Comparison of ENCODE assay signal across 20 cellular contexts in genomic region chr2:134440336-134440909, GRCh38.
"Had no signal": no experiment of that assay in that cellular context is flagged by ENCODE, and none has a peak within 500 bp of the region (broad histone marks: within the 10 kb centered on the region; RNA-seq: fewer than 3 reads in every experiment).

No MANE protein-coding gene starts in this region.

- H3K4me3 Mint-ChIP-seq: central memory CD8-positive, alpha-beta T cell; mesothelial cell of epicardium; natural killer cell; neural crest cell; type B pancreatic cell had no signal

- H3K27me3 Mint-ChIP-seq: central memory CD8-positive, alpha-beta T cell; progenitor cell of endocrine pancreas; type B pancreatic cell had no signal

- H3K27ac Mint-ChIP-seq: mesothelial cell of epicardium, natural killer cell, type B pancreatic cell had no signal

- H3K27me3 ChIP-seq: foreskin keratinocyte, hepatocyte, ovary, right lobe of liver, suprapubic skin, thyroid gland had no signal

- H3K9me3 ChIP-seq: ovary, right lobe of liver, suprapubic skin, thyroid gland had no signal

- H3K36me3 Mint-ChIP-seq: natural killer cell had no signal

- DNase-seq: dermis blood vessel endothelial cell; erythroblast; foreskin keratinocyte; left colon; mammary epithelial cell; natural killer cell; ovary; right lobe of liver; stimulated activated CD4-positive, alpha-beta T cell treated with anti-CD3 and anti-CD28 coated beads, Interleukin-15, amount 100 ng/mL, for 24 hours; stimulated activated CD4-positive, alpha-beta T cell treated with anti-CD3 and anti-CD28 coated beads, Interleukin-1b, Interleukin-23, amount 100 ng/mL, for 48 hours; stimulated activated CD4-positive, alpha-beta T cell treated with anti-CD3 and anti-CD28 coated beads, Interleukin-4, amount 100 ng/mL, for 24 hours; stimulated activated naive CD4-positive, alpha-beta T cell treated with Interleukin-2 at 50 U/mL for 16 hours; thyroid gland had no signal

- ATAC-seq: foreskin keratinocyte, left colon, natural killer cell, right lobe of liver had no signal

- H3K27ac ChIP-seq: foreskin keratinocyte, hepatocyte, ovary, right lobe of liver, suprapubic skin, thyroid gland had no signal

- H3K9me3 Mint-ChIP-seq: central memory CD8-positive, alpha-beta T cell; mesothelial cell of epicardium; natural killer cell; neural crest cell; type B pancreatic cell had no signal

- H3K4me1 Mint-ChIP-seq: central memory CD8-positive, alpha-beta T cell; mesothelial cell of epicardium; natural killer cell; neural crest cell had no signal
